14 cellular contexts compared by ENCODE assay signal in the genomic region with DNA sequence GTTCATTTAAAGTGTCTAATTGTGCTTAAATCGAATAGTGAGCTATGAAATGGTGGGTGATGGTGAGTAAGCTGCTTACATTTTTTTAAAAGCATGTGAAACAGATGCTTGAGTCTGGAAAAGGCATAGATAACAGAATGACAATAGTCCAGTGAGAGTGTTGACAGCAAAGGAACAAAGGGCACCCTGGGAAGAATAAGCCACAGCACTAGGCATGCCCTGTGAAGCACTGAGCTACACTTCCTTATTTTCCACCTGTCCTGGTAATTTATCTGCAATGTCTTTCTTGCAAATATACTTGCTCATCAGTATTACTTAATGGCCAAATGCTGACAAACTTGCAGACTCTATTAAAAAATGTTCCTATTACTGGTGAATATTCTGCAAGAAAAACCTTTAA.
DNase-seq lines count a peak whose midpoint lies in the region; ATAC-seq and TF ChIP-seq lines count a peak whose summit lies in the region.
"Had no signal": no experiment of that assay in that cellular context is flagged by ENCODE, and none has a peak within 500 bp of the region (broad histone marks: within the 10 kb centered on the region; RNA-seq: fewer than 3 reads in every experiment).

No MANE protein-coding gene starts in this region.

- H3K36me3 Mint-ChIP-seq in glutamatergic neuron (ENCODE audit: unreplicated experiment): peaks cover 12% of the 10 kb centered on the region

- intact Hi-C loops in Right ventricle myocardium inferior (cut with DNase I): no loop called here

- TF ChIP-seq CTCF in right atrium auricular region (IDR thresholded peaks at IDR 0.05) (no peak), glutamatergic neuron (IDR thresholded peaks at IDR 0.05; ENCODE audit: partially characterized antibody, unreplicated experiment) (no peak)

- peaks cover 0 to 6% of the 10 kb centered on the region in 2 donors for H3K9me3 ChIP-seq in right atrium auricular region

- peak; percentile 90 for ATAC-seq in Right ventricle myocardium inferior
- no peak for ATAC-seq in GM19328 (IDR thresholded peaks at IDR 0.05; ENCODE audit: unreplicated experiment)
- no peak for ATAC-seq in GM18868 (IDR thresholded peaks at IDR 0.05; ENCODE audit: unreplicated experiment)

- H3K27me3 ChIP-seq in right atrium auricular region: no peaks in the 10 kb centered on the region

- no peak overlapping the region for H3K4me3 ChIP-seq in right atrium auricular region

- H3K9me3 Mint-ChIP-seq in glutamatergic neuron (ENCODE audit: unreplicated experiment): peaks cover 12% of the 10 kb centered on the region

- no peak overlapping the region for H3K27ac ChIP-seq in right atrium auricular region
- H3K27ac ChIP-seq: parathyroid adenoma had no signal

- H3K4me1 Mint-ChIP-seq in glutamatergic neuron (ENCODE audit: low read depth, unreplicated experiment): peaks cover 18% of the 10 kb centered on the region
- H3K4me1 Mint-ChIP-seq: activated B cell treated with CpG ODN at 0.5 μM for 24 hours had no signal

- peaks cover 6% of the 10 kb centered on the region for H3K27me3 Mint-ChIP-seq in glutamatergic neuron (ENCODE audit: unreplicated experiment)
- H3K27me3 Mint-ChIP-seq: activated B cell treated with CpG ODN at 0.5 μM for 24 hours, brain had no signal

- no peak overlapping the region for H3K4me3 Mint-ChIP-seq in glutamatergic neuron (ENCODE audit: unreplicated experiment)
- H3K4me3 Mint-ChIP-seq: activated B cell treated with CpG ODN at 0.5 μM for 24 hours had no signal

- H3K36me3 ChIP-seq in right atrium auricular region: no peaks in the 10 kb centered on the region

- H3K4me1 ChIP-seq in right atrium auricular region: no peaks in the 10 kb centered on the region
- H3K4me1 ChIP-seq: parathyroid adenoma had no signal

- DNase-seq in Right ventricle myocardium inferior (ENCODE audit: missing footprints): no peak
- no peak for DNase-seq in right atrium auricular region (ENCODE audit: low spot score)
- DNase-seq in NCI-H69 (lab: John Stamatoyannopoulos, UW): peak; percentile 35
- DNase-seq in glutamatergic neuron: no peak
- DNase-seq in HCEC 1CT: no peak
- no peak for DNase-seq in hypothalamus (lab: John Stamatoyannopoulos, UW)
- DNase-seq: activated B cell treated with CpG ODN at 0.5 μM for 24 hours; activated naive CD4-positive, alpha-beta T cell treated with Interleukin-2 at 50 U/mL for 16 hours; Caco-2; NCI-H1048 had no signal

- H3K27ac Mint-ChIP-seq in glutamatergic neuron (ENCODE audit: unreplicated experiment): peak overlapping the region; percentile 75
- H3K27ac Mint-ChIP-seq: activated B cell treated with CpG ODN at 0.5 μM for 24 hours, brain had no signal
